35 cellular contexts compared by ENCODE assay signal in genomic region chrX:9222299-9222698, GRCh38.
"Had no signal": no experiment of that assay in that cellular context is flagged by ENCODE, and none has a peak within 500 bp of the region (broad histone marks: within the 10 kb centered on the region; RNA-seq: fewer than 3 reads in every experiment).

No MANE protein-coding gene starts in this region.

- H3K27ac Mint-ChIP-seq: activated CD4-positive, alpha-beta T cell treated with anti-CD3 and anti-CD28 coated beads, Interleukin-2, amount 10 ng/mL, durations not matched to agents 24 days and 14 days; activated CD8-positive, alpha-beta T cell treated with anti-CD3 and anti-CD28 coated beads for 36 hours; activated naive CD4-positive, alpha-beta T cell treated with anti-CD3 and anti-CD28 coated beads for 36 hours; activated naive CD4-positive, alpha-beta T cell treated with anti-CD3 and anti-CD28 coated beads, Interleukin-2, amount 50 U/mL, for 72 hours; activated T-helper 1 cell treated with anti-CD3 and anti-CD28 coated beads, Interleukin-12 subunit alpha, Interleukin-12 subunit beta, Interleukin-2, Interleukin-4 antibody, amounts not matched to agents 30 ng/mL and 10 ng/mL and 1 ng/mL, durations not matched to agents 14 hours and 24 hours and 36 hours; T-helper 1 cell treated with Interleukin-12 subunit alpha and Interleukin-12 subunit beta and Interleukin-4 antibody, amounts not matched to agents 30 μg/mL and 1 μg/mL, for 36 hours; T-helper 2 cell treated with Interferon-gamma antibody and Interleukin-4, amounts not matched to agents 5 μg/mL and 100 μg/mL, for 36 hours had no signal

- H3K9ac ChIP-seq: SK-N-SH had no signal

- FAIRE-seq: TTC549 had no signal

- H3K36me3 ChIP-seq: brain microvascular endothelial cell, MG63, Peyer's patch, SJSA1 had no signal

- H3K4me2 ChIP-seq: SK-N-SH had no signal

- DNase-seq: activated CD4-positive, alpha-beta T cell treated with anti-CD3 and anti-CD28 coated beads, Interleukin-2, amount 10 ng/mL, durations not matched to agents 24 days and 14 days; activated CD4-positive, alpha-beta T cell treated with anti-CD3 and anti-CD28 coated beads, Interleukin-2, amount 50 U/mL, for 4 hours; activated gamma-delta T cell treated with Interleukin-2 at 50 U/mL for 16 hours; activated naive CD4-positive, alpha-beta T cell treated with anti-CD3 and anti-CD28 coated beads for 36 hours; activated T-cell treated with anti-CD3 and anti-CD28 coated beads, Interleukin-2, amount 50 U/mL, for 4 hours; amniotic stem cell; aorta; brain microvascular endothelial cell; central memory CD4-positive, alpha-beta T cell; Karpas-422; MG63; NCI-H1048; NCI-H1105 treated with DMSO at 0.1 percent for 48 hours; NCI-H1436; NCI-H1694; NCI-H1930; NCI-H2081 treated with DMSO at 0.1 percent for 48 hours; NCI-H226; NCI-H446 treated with DMSO at 0.1 percent for 48 hours; NCI-H524; NCI-H69; NCI-H82; NK-92 treated with Interleukin-12 subunit alpha and Interleukin-12 subunit beta, amount 100 ng/mL, for 24 hours; PC-3; Peyer's patch; RPMI8226; SHP77 treated with DMSO at 0.1 percent for 48 hours; SK-N-SH had no signal

- ATAC-seq: activated CD8-positive, alpha-beta T cell treated with anti-CD3 and anti-CD28 coated beads for 36 hours; activated naive CD4-positive, alpha-beta T cell treated with anti-CD3 and anti-CD28 coated beads, Interleukin-2, amount 50 U/mL, for 72 hours; activated T-cell treated with anti-CD3 and anti-CD28 coated beads, Interleukin-2, amount 50 U/mL, for 4 hours; PC-3 had no signal

- H3K4me3 ChIP-seq: MG63, Peyer's patch, SJSA1 had no signal

- H3K9me3 ChIP-seq: MG63, Peyer's patch, SJSA1, SK-N-SH had no signal

- H3K4me3 Mint-ChIP-seq: activated CD4-positive, alpha-beta T cell treated with anti-CD3 and anti-CD28 coated beads, Interleukin-2, amount 10 ng/mL, durations not matched to agents 24 days and 14 days; activated CD8-positive, alpha-beta T cell treated with anti-CD3 and anti-CD28 coated beads for 36 hours; activated naive CD4-positive, alpha-beta T cell treated with anti-CD3 and anti-CD28 coated beads for 36 hours; activated T-cell treated with anti-CD3 and anti-CD28 coated beads, Interleukin-2, amount 50 U/mL, for 4 hours; activated T-helper 1 cell treated with anti-CD3 and anti-CD28 coated beads, Interleukin-12 subunit alpha, Interleukin-12 subunit beta, Interleukin-2, Interleukin-4 antibody, amounts not matched to agents 30 ng/mL and 10 ng/mL and 1 ng/mL, durations not matched to agents 14 hours and 24 hours and 36 hours; T-helper 1 cell treated with Interleukin-12 subunit alpha and Interleukin-12 subunit beta and Interleukin-4 antibody, amounts not matched to agents 30 μg/mL and 1 μg/mL, for 36 hours; T-helper 2 cell treated with Interferon-gamma antibody and Interleukin-4, amounts not matched to agents 5 μg/mL and 100 μg/mL, for 36 hours had no signal

- H3K4me1 ChIP-seq: Peyer's patch, SJSA1 had no signal

- H3K4me1 Mint-ChIP-seq: activated CD4-positive, alpha-beta T cell treated with anti-CD3 and anti-CD28 coated beads, Interleukin-2, amount 10 ng/mL, durations not matched to agents 24 days and 14 days had no signal

- H3K27me3 ChIP-seq: brain microvascular endothelial cell, MG63, Peyer's patch, SJSA1 had no signal

- H3K27ac ChIP-seq: brain microvascular endothelial cell, Peyer's patch, SJSA1 had no signal

- H3K27me3 Mint-ChIP-seq: activated CD8-positive, alpha-beta T cell treated with anti-CD3 and anti-CD28 coated beads for 36 hours had no signal
